ENCODE assay signal across 8 cellular contexts in genomic region chr1:151988405-151988851, GRCh38. TPM values are rescaled to one million over a fixed set of nuclear protein-coding genes. Genes with fewer than 3 reads are reported as not detected.
DNase-seq lines count a peak whose midpoint lies in the region; ATAC-seq and TF ChIP-seq lines count a peak whose summit lies in the region.

No MANE protein-coding gene starts in this region.

- peaks cover 89% of the 10 kb centered on the region for H4K20me1 ChIP-seq in smooth muscle cell (ENCODE audit: low read depth)

- H3K27ac ChIP-seq in RWPE2 (ENCODE audit: poor library complexity, severe bottlenecking) (peak overlapping the region; percentile 100), smooth muscle cell (ENCODE audit: low read depth) (peak overlapping the region; percentile 99)

- peaks cover 58% of the 10 kb centered on the region for H3F3A ChIP-seq in smooth muscle cell (ENCODE audit: low read depth)

- DNase-seq in DMS 273 (lab: John Stamatoyannopoulos, UW; ENCODE audit: unreplicated experiment), result peak; percentile 13
- DNase-seq in DMS 273 treated with DMSO at 0.1 percent for 48 hours (lab: John Stamatoyannopoulos, UW), result no peak
- DNase-seq in RWPE2 (ENCODE audit: low spot score), result peak; percentile 89
- peak; percentile 40 for DNase-seq in fibroblast of gingiva (ENCODE audit: low read depth)
- no peak for DNase-seq in smooth muscle cell (lab: John Stamatoyannopoulos, UW; ENCODE audit: unreplicated experiment)
- no peak for DNase-seq in epidermal melanocyte (ENCODE audit: insufficient read length, low spot score)
- DNase-seq in anterior cingulate cortex (lab: John Stamatoyannopoulos, UW), result no peak

- no peak overlapping the region for H2AFZ ChIP-seq in smooth muscle cell (ENCODE audit: low read depth)

- TF ChIP-seq CTCF in RWPE2 (IDR thresholded peaks at IDR 0.05; ENCODE audit: poor library complexity, severe bottlenecking) (no peak), smooth muscle cell (IDR thresholded peaks at IDR 0.05; ENCODE audit: borderline replicate concordance, insufficient read depth, poor library complexity, severe bottlenecking) (no peak)

- peak overlapping the region; percentile 9 for H3K4me3 ChIP-seq in RWPE2 (ENCODE audit: severe bottlenecking)
- H3K4me3 ChIP-seq in smooth muscle cell, result peak overlapping the region; percentile 81

- H3K4me1 ChIP-seq in RWPE2 (ENCODE audit: insufficient read depth, poor library complexity, severe bottlenecking), result peaks cover 50% of the 10 kb centered on the region
- peaks cover 21% of the 10 kb centered on the region for H3K4me1 ChIP-seq in smooth muscle cell (ENCODE audit: low read depth)

- H3K9me3 ChIP-seq in RWPE2 (ENCODE audit: severe bottlenecking), result no peaks in the 10 kb centered on the region
- no peaks in the 10 kb centered on the region for H3K9me3 ChIP-seq in smooth muscle cell (replicated peaks; ENCODE audit: low read depth)

- H3K9ac ChIP-seq in smooth muscle cell (ENCODE audit: low read depth), result peak overlapping the region; percentile 90

- H3K36me3 ChIP-seq in RWPE2 (ENCODE audit: low read depth) (peaks cover 91% of the 10 kb centered on the region), smooth muscle cell (ENCODE audit: low read depth) (peaks cover 6% of the 10 kb centered on the region)

- WGBS in smooth muscle cell (ENCODE audit: low lambda C conversion rate), result 29% methylated on average over 1 of the region's 1 CpG

- ATAC-seq in RWPE2 (ENCODE audit: low read depth), result peak; percentile 68
- ATAC-seq in HG02973 (IDR thresholded peaks at IDR 0.05; ENCODE audit: unreplicated experiment), result no peak

- H3K79me2 ChIP-seq in smooth muscle cell (ENCODE audit: low read depth), result peaks cover 79% of the 10 kb centered on the region

- H3K27me3 ChIP-seq in RWPE2 (ENCODE audit: insufficient read depth, poor library complexity, severe bottlenecking) (no peaks in the 10 kb centered on the region), smooth muscle cell (ENCODE audit: low read depth) (no peaks in the 10 kb centered on the region)

- peak overlapping the region; percentile 86 for H3K4me2 ChIP-seq in smooth muscle cell

RNA-seq across cellular contexts. Expression of gene S100A10, which starts 5.2 kb away (rescaled TPM):
- total RNA-seq in smooth muscle cell, result 339 and 477 TPM in 2 replicates
- polyA plus RNA-seq in smooth muscle cell, result 1,351 and 2,073 TPM in 2 replicates

RNA-seq across cellular contexts. Expression of gene S100A11, which starts 48.4 kb away (rescaled TPM):
- 990 and 1,481 TPM in 2 replicates for total RNA-seq in smooth muscle cell
- polyA plus RNA-seq in smooth muscle cell, result 2,824 and 4,054 TPM in 2 replicates

Comparison
In these comparisons a context has a peak if more than half of its experiments do, and no peak if none do; other contexts are left out.
1. DNase-seq: peak in DMS 273 (single experiment), RWPE2 (single experiment) and fibroblast of gingiva (single experiment); none in DMS 273 treated with DMSO at 0.1 percent for 48 hours (single experiment), smooth muscle cell (single experiment), epidermal melanocyte (single experiment) and anterior cingulate cortex (0 of 58).